ENCODE assay signal across 13 cellular contexts in the genomic region with DNA sequence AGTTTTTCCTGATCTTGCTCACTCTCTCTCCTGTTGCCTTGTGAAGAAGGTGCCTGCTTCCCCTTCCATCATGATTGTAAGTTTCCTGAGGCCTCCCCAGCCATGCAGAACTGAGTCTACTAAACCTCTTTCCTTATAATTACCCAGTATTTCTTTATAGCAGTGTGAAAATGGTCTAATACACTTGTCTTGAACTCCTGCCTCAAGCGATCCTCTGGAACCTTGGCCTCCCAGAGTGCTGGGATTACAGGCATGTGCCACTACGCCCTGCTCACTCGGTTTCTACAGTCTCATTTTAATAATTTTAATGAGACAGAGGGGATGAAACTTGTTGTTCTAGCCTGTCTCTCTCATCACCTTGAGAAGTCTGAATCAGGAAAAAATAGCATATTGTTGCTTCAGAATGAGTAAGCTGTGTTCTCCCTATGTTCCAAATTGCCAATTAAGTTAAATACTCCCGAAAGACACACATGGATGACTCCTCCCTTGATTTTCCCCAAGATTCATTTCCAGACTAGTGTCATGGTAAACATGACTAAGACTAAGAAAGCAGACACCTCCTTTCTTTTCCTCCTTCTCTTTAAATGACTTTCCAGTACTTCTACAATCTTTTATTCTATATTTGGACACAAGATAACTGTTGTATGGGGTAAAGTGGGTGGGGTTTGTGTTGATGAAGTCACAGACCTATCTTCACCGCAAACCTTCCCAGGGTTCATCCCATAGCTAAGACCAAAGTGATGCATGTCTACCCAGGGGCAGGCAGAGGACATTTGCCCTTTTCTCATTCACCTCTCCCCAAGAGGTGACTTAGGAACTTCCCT. TPM values are rescaled to one million over a fixed set of nuclear protein-coding genes. Genes with fewer than 3 reads are reported as not detected.
DNase-seq lines count a peak whose midpoint lies in the region; ATAC-seq, FAIRE-seq and TF ChIP-seq lines count a peak whose summit lies in the region.
"Had no signal": no experiment of that assay in that cellular context is flagged by ENCODE, and none has a peak within 500 bp of the region (broad histone marks: within the 10 kb centered on the region; RNA-seq: fewer than 3 reads in every experiment).

No MANE protein-coding gene starts in this region.

- FAIRE-seq in bronchial epithelial cell (lab: Jason Lieb, UNC), result no peak

- no peak overlapping the region for H2BK12ac ChIP-seq in trophoblast cell (ENCODE audit: low read length)

- no peak overlapping the region for H2AFZ ChIP-seq in trophoblast cell (ENCODE audit: insufficient read depth, low read length, poor library complexity)
- H2AFZ ChIP-seq: hepatocyte had no signal

- peaks cover 0 to 10% (median 0%) of the 10 kb centered on the region in 6 donors for H3K4me1 ChIP-seq in spleen
- H3K4me1 ChIP-seq in trophoblast cell (ENCODE audit: control insufficient read depth in 1 of 2, insufficient read depth in 2 of 2, low read length in 2 of 2), result peaks cover 7 to 10% of the 10 kb centered on the region in 2 experiments
- H3K4me1 ChIP-seq: ascending aorta had no signal

- no peaks in the 10 kb centered on the region for H3K79me2 ChIP-seq in trophoblast cell (ENCODE audit: control insufficient read depth, insufficient read depth, low read length, poor library complexity)
- H3K79me2 ChIP-seq: hepatocyte had no signal

- H3K23ac ChIP-seq in trophoblast cell (ENCODE audit: low read length), result no peak overlapping the region

- H4K8ac ChIP-seq in trophoblast cell (ENCODE audit: low read depth, low read length), result no peak overlapping the region

- no peak overlapping the region for H4K12ac ChIP-seq in trophoblast cell (ENCODE audit: low read depth, low read length)

- H2AK5ac ChIP-seq in trophoblast cell (ENCODE audit: low read length), result no peak overlapping the region

- H2BK5ac ChIP-seq in trophoblast cell (ENCODE audit: low read depth, low read length, poor library complexity), result no peak overlapping the region

- no peaks in the 10 kb centered on the region for H3K9me3 ChIP-seq in spleen
- H3K9me3 ChIP-seq in trophoblast cell (ENCODE audit: insufficient read depth, low read depth, low read length), result peaks cover 5% of the 10 kb centered on the region
- H3K9me3 ChIP-seq: ascending aorta had no signal

- no peak for TF ChIP-seq POLR2A in spleen (IDR thresholded peaks at IDR 0.05)

- ATAC-seq in GM19025 (IDR thresholded peaks at IDR 0.05; ENCODE audit: low read depth, unreplicated experiment) (peak; percentile 59), HG03280 (IDR thresholded peaks at IDR 0.05; ENCODE audit: unreplicated experiment) (peak; percentile 49)

- H3K27ac ChIP-seq in spleen (no peak overlapping the region), trophoblast cell (ENCODE audit: low read depth, low read length) (no peak overlapping the region)
- H3K27ac ChIP-seq: ascending aorta, hepatocyte had no signal

- peak; percentile 64 for DNase-seq in EH (ENCODE audit: low read depth)
- peak; percentile 96 for DNase-seq in bronchial epithelial cell (ENCODE audit: low read depth)
- DNase-seq in NCI-H2227 treated with DMSO at 0.1 percent for 48 hours (lab: John Stamatoyannopoulos, UW), result no peak
- no peak for DNase-seq in spleen
- no peak for DNase-seq in trophoblast cell
- DNase-seq in AG08396 (ENCODE audit: low spot score), result no peak
- DNase-seq: DMS79 treated with DMSO at 0.1 percent for 48 hours, NCI-H2029 treated with DMSO at 0.1 percent for 48 hours, nucleus accumbens had no signal

- 74 to 85% (median 78%) methylated on average over 5 of the region's 5 CpGs for WGBS in spleen, 5 donors
- WGBS in trophoblast cell (ENCODE audit: extremely low coverage, insufficient coverage, insufficient read length), result no CpG with 5 or more reads among the region's 5 CpGs

- intact Hi-C loops in spleen (cut with DNase I; ENCODE audit: low total_unique reads), result no loop called here

- no peak overlapping the region for H3K14ac ChIP-seq in trophoblast cell (ENCODE audit: low read length)

- no peak overlapping the region for H4K91ac ChIP-seq in trophoblast cell (ENCODE audit: low read depth, low read length)

- TF ChIP-seq CTCF in bronchial epithelial cell (IDR thresholded peaks at IDR 0.05; ENCODE audit: insufficient read depth, low read length, severe bottlenecking) (no peak), spleen (IDR thresholded peaks at IDR 0.05 in 8 of 11, conservative IDR thresholded peaks at IDR 0.05 in 3 of 11) (no peak)

- H2BK120ac ChIP-seq in trophoblast cell (ENCODE audit: insufficient read depth, low read length, poor library complexity), result no peak overlapping the region

- H3K79me1 ChIP-seq in trophoblast cell (ENCODE audit: low read length), result peaks cover 5% of the 10 kb centered on the region

- H3K36me3 ChIP-seq in bronchial epithelial cell (ENCODE audit: control insufficient read depth, insufficient read depth, low read length), result no peaks in the 10 kb centered on the region
- H3K36me3 ChIP-seq in spleen, result peaks cover 0 to 34% (median 0%) of the 10 kb centered on the region in 6 donors
- no peaks in the 10 kb centered on the region for H3K36me3 ChIP-seq in trophoblast cell (ENCODE audit: control insufficient read depth in 1 of 2, insufficient read depth in 2 of 2, low read length in 2 of 2)
- H3K36me3 ChIP-seq: ascending aorta had no signal

- H3K18ac ChIP-seq in trophoblast cell (ENCODE audit: low read length), result no peak overlapping the region

- no peak overlapping the region for H3K4me3 ChIP-seq in bronchial epithelial cell (ENCODE audit: low read depth, low read length)
- H3K4me3 ChIP-seq in spleen, result no peak overlapping the region
- H3K4me3 ChIP-seq in trophoblast cell (ENCODE audit: low read depth, low read length), result no peak overlapping the region
- H3K4me3 ChIP-seq: ascending aorta, hepatocyte had no signal

- no peak overlapping the region for H3K9ac ChIP-seq in trophoblast cell (ENCODE audit: low read length)

- H3K4ac ChIP-seq in trophoblast cell (ENCODE audit: low read depth, low read length), result no peak overlapping the region

- H3K4me2 ChIP-seq in trophoblast cell (ENCODE audit: low read length), result no peak overlapping the region
- H3K4me2 ChIP-seq: hepatocyte had no signal

- H3K27me3 ChIP-seq in bronchial epithelial cell (ENCODE audit: control insufficient read depth, insufficient read depth, low read length) (no peaks in the 10 kb centered on the region), spleen (replicated peaks in 1 of 7) (no peaks in the 10 kb centered on the region), trophoblast cell (ENCODE audit: insufficient read depth, low read length) (no peaks in the 10 kb centered on the region)
- H3K27me3 ChIP-seq: ascending aorta, hepatocyte had no signal

RNA-seq across cellular contexts. Expression of gene DNAJC18, which starts 7.8 kb away (rescaled TPM):
- 1.2 and 1.6 TPM in 2 replicates for total RNA-seq in bronchial epithelial cell
- total RNA-seq in spleen, result 10 to 100 TPM in 1 of 7 donors, 1 to 10 TPM in 6; 4.0 to 10.8 (median 7.8) TPM
- 1 to 10 TPM; 1.3 to 7.1 (median 4.5) TPM for polyA plus RNA-seq in spleen
- polyA plus RNA-seq in trophoblast cell (2013), result 8.8 and 10.8 TPM in 2 replicates

RNA-seq across cellular contexts. Expression of gene ECSCR, which starts 15.4 kb away (rescaled TPM):
- total RNA-seq in bronchial epithelial cell (not detected in 2 replicates), spleen (10 to 100 TPM; 11.3 to 52.3 (median 20.8) TPM)
- polyA plus RNA-seq in spleen, result 10 to 100 TPM; 14.1 to 18.4 (median 17.7) TPM
- polyA plus RNA-seq in trophoblast cell (2013), result not detected in 2 replicates

RNA-seq across cellular contexts. Expression of gene SMIM33, which starts 23.6 kb away (rescaled TPM):
- not detected in 2 replicates for total RNA-seq in bronchial epithelial cell
- under 1 TPM in 1 of 7 donors, not detected in 6; 0.24 TPM for total RNA-seq in spleen
- polyA plus RNA-seq in spleen, result under 1 TPM in 1 of 3 donors, not detected in 2; 0.03 TPM
- polyA plus RNA-seq in trophoblast cell (2013), result not detected in 2 replicates
- total RNA-seq: ascending aorta, hepatocyte had no signal
- polyA plus RNA-seq: hepatocyte had no signal

RNA-seq across cellular contexts. Expression of gene STING1, which starts 35.4 kb away (rescaled TPM):
- total RNA-seq in bronchial epithelial cell (2.8 and 2.9 TPM in 2 replicates), spleen (100 to 1,000 TPM in 6 of 7 donors, 10 to 100 TPM in 1; 99.7 to 166 (median 130) TPM)
- 10 to 100 TPM; 24.2 to 49.8 (median 43.6) TPM for polyA plus RNA-seq in spleen
- 0.07 and 0.08 TPM in 2 replicates for polyA plus RNA-seq in trophoblast cell (2013)

RNA-seq across cellular contexts. Expression of gene SPATA24, which starts 43.3 kb away (rescaled TPM):
- 6.1 and 7.3 TPM in 2 replicates for total RNA-seq in bronchial epithelial cell
- total RNA-seq in spleen, result 1 to 10 TPM; 2.1 to 7.6 (median 3.7) TPM
- 1 to 10 TPM; 8.5 to 9.5 (median 9.0) TPM for polyA plus RNA-seq in spleen
- 4.6 and 5.4 TPM in 2 replicates for polyA plus RNA-seq in trophoblast cell (2013)
- total RNA-seq: ascending aorta had no signal

Comparison
In these comparisons a context has a peak if more than half of its experiments do, and no peak if none do; other contexts are left out.
1. DNase-seq: peak in EH (single experiment) and bronchial epithelial cell (single experiment); none in NCI-H2227 treated with DMSO at 0.1 percent for 48 hours (single experiment), spleen (single experiment), trophoblast cell (0 of 2) and AG08396 (single experiment).
2. RNA of gene ECSCR, which starts 15.4 kb away (total RNA-seq): 11.3 to 52.3 TPM in spleen; not detected in bronchial epithelial cell; every median in the first group is over 10 times any median in the second.